1 cellular context compared by ENCODE assay signal in genomic region chr4:52709155-52709554, GRCh38.
TF ChIP-seq lines count a peak whose summit lies in the region.

No MANE protein-coding gene starts in this region.

TF ChIP-seq in GM12878, 131 proteins besides CTCF, POLR2A, EP300 and RAD21 (continued from another document):
- no peak for TF ChIP-seq IRF4 (IDR thresholded peaks at IDR 0.05; ENCODE audit: low read depth, low read length)
- TF ChIP-seq, protein P1, sequence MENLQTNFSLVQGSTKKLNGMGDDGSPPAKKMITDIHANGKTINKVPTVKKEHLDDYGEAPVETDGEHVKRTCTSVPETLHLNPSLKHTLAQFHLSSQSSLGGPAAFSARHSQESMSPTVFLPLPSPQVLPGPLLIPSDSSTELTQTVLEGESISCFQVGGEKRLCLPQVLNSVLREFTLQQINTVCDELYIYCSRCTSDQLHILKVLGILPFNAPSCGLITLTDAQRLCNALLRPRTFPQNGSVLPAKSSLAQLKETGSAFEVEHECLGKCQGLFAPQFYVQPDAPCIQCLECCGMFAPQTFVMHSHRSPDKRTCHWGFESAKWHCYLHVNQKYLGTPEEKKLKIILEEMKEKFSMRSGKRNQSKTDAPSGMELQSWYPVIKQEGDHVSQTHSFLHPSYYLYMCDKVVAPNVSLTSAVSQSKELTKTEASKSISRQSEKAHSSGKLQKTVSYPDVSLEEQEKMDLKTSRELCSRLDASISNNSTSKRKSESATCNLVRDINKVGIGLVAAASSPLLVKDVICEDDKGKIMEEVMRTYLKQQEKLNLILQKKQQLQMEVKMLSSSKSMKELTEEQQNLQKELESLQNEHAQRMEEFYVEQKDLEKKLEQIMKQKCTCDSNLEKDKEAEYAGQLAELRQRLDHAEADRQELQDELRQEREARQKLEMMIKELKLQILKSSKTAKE (IDR thresholded peaks at IDR 0.05; ENCODE audit: low read depth, poor library complexity, severe bottlenecking): no peak
- no peak for TF ChIP-seq BCL3 (IDR thresholded peaks at IDR 0.05; ENCODE audit: borderline replicate concordance, insufficient read depth, low read depth, low read length, poor library complexity, severe bottlenecking)
- TF ChIP-seq SPI1 (IDR thresholded peaks at IDR 0.05; ENCODE audit: borderline replicate concordance, insufficient read depth, low read depth, low read length): no peak
- TF ChIP-seq IKZF1 (conservative IDR thresholded peaks at IDR 0.05): peak; percentile 52
- TF ChIP-seq, protein P2, sequence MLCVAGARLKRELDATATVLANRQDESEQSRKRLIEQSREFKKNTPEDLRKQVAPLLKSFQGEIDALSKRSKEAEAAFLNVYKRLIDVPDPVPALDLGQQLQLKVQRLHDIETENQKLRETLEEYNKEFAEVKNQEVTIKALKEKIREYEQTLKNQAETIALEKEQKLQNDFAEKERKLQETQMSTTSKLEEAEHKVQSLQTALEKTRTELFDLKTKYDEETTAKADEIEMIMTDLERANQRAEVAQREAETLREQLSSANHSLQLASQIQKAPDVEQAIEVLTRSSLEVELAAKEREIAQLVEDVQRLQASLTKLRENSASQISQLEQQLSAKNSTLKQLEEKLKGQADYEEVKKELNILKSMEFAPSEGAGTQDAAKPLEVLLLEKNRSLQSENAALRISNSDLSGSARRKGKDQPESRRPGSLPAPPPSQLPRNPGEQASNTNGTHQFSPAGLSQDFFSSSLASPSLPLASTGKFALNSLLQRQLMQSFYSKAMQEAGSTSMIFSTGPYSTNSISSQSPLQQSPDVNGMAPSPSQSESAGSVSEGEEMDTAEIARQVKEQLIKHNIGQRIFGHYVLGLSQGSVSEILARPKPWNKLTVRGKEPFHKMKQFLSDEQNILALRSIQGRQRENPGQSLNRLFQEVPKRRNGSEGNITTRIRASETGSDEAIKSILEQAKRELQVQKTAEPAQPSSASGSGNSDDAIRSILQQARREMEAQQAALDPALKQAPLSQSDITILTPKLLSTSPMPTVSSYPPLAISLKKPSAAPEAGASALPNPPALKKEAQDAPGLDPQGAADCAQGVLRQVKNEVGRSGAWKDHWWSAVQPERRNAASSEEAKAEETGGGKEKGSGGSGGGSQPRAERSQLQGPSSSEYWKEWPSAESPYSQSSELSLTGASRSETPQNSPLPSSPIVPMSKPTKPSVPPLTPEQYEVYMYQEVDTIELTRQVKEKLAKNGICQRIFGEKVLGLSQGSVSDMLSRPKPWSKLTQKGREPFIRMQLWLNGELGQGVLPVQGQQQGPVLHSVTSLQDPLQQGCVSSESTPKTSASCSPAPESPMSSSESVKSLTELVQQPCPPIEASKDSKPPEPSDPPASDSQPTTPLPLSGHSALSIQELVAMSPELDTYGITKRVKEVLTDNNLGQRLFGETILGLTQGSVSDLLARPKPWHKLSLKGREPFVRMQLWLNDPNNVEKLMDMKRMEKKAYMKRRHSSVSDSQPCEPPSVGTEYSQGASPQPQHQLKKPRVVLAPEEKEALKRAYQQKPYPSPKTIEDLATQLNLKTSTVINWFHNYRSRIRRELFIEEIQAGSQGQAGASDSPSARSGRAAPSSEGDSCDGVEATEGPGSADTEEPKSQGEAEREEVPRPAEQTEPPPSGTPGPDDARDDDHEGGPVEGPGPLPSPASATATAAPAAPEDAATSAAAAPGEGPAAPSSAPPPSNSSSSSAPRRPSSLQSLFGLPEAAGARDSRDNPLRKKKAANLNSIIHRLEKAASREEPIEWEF (IDR thresholded peaks at IDR 0.05; ENCODE audit: insufficient replicate concordance, low read depth, low read length): no peak
- no peak for TF ChIP-seq HDAC2 (IDR thresholded peaks at IDR 0.05)
- TF ChIP-seq FOXM1 (IDR thresholded peaks at IDR 0.05; ENCODE audit: low read depth, low read length): no peak
- TF ChIP-seq IKZF2 (IDR thresholded peaks at IDR 0.05): peak in 1 of 2 experiments; percentile 26; a peak in 1 of 4 replicates
- TF ChIP-seq MEF2A (IDR thresholded peaks at IDR 0.05; ENCODE audit: insufficient read depth, low read depth, low read length): no peak
- TF ChIP-seq, protein P3, sequence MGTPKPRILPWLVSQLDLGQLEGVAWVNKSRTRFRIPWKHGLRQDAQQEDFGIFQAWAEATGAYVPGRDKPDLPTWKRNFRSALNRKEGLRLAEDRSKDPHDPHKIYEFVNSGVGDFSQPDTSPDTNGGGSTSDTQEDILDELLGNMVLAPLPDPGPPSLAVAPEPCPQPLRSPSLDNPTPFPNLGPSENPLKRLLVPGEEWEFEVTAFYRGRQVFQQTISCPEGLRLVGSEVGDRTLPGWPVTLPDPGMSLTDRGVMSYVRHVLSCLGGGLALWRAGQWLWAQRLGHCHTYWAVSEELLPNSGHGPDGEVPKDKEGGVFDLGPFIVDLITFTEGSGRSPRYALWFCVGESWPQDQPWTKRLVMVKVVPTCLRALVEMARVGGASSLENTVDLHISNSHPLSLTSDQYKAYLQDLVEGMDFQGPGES (IDR thresholded peaks at IDR 0.05): no peak
- no peak for TF ChIP-seq SMAD5 (IDR thresholded peaks at IDR 0.05; ENCODE audit: low read depth)
TF ChIP-seq in GM12878: peak in this region for 2.
